Comparison of ENCODE assay signal across 1 cellular context in the genomic region with DNA sequence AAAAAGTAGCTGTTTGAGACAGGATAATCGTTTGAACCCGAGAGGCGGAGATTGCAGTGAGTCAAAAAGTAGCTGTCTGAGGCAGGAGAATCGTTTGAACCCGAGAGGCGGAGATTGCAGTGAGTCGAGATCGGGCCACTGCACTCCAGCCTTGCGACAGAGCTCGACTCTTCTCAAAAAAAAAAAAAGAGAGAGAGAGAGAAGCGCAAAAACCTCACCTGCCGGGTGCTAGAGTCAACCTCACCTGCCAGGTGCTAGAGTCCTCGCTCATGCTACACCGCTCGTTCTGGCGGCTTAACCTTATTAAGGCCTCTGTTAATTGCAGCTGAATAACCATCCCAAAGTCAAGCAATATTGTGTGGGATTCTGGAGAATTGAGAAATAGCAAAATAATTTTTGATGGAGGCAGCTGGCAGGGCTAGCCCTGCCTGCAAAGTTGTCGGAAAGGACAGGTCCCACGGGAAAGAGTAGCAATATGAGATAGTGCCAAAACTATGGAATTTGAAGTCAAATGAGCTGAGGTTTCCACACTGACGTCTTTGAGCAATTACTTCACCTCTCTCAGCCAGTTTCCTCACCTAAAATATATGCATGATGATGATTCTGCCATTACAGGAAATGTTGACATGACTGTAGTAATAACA.
TF ChIP-seq lines count a peak whose summit lies in the region.

No MANE protein-coding gene starts in this region.

TF ChIP-seq in GM12878, 131 proteins besides CTCF, POLR2A, EP300 and RAD21:
- TF ChIP-seq BHLHE40 (IDR thresholded peaks at IDR 0.05; ENCODE audit: borderline replicate concordance in 1 of 2, low read depth in 2 of 2, low read length in 1 of 2), result no peak
- no peak for TF ChIP-seq TCF12 (IDR thresholded peaks at IDR 0.05; ENCODE audit: low read depth, low read length)
- peak; percentile 81; the same call in 1 of the 2 replicates for TF ChIP-seq MLLT1 (IDR thresholded peaks at IDR 0.05)
- TF ChIP-seq, protein P1, sequence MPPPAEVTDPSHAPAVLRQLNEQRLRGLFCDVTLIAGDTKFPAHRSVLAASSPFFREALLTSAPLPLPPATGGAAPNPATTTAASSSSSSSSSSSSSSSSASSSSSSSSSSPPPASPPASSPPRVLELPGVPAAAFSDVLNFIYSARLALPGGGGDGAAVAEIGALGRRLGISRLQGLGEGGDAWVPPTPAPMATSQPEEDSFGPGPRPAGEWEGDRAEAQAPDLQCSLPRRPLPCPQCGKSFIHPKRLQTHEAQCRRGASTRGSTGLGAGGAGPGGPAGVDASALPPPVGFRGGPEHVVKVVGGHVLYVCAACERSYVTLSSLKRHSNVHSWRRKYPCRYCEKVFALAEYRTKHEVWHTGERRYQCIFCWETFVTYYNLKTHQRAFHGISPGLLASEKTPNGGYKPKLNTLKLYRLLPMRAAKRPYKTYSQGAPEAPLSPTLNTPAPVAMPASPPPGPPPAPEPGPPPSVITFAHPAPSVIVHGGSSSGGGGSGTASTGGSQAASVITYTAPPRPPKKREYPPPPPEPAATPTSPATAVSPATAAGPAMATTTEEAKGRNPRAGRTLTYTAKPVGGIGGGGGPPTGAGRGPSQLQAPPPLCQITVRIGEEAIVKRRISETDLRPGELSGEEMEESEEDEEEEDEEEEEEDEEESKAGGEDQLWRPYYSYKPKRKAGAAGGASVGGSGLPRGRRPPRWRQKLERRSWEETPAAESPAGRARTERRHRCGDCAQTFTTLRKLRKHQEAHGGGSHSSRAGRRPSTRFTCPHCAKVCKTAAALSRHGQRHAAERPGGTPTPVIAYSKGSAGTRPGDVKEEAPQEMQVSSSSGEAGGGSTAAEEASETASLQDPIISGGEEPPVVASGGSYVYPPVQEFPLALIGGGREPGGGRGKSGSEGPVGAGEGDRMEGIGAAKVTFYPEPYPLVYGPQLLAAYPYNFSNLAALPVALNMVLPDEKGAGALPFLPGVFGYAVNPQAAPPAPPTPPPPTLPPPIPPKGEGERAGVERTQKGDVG (CRISPR knock-in tag; IDR thresholded peaks at IDR 0.05), result no peak
- no peak for TF ChIP-seq SPI1 (IDR thresholded peaks at IDR 0.05; ENCODE audit: borderline replicate concordance, insufficient read depth, low read depth, low read length)
- TF ChIP-seq, protein P2, sequence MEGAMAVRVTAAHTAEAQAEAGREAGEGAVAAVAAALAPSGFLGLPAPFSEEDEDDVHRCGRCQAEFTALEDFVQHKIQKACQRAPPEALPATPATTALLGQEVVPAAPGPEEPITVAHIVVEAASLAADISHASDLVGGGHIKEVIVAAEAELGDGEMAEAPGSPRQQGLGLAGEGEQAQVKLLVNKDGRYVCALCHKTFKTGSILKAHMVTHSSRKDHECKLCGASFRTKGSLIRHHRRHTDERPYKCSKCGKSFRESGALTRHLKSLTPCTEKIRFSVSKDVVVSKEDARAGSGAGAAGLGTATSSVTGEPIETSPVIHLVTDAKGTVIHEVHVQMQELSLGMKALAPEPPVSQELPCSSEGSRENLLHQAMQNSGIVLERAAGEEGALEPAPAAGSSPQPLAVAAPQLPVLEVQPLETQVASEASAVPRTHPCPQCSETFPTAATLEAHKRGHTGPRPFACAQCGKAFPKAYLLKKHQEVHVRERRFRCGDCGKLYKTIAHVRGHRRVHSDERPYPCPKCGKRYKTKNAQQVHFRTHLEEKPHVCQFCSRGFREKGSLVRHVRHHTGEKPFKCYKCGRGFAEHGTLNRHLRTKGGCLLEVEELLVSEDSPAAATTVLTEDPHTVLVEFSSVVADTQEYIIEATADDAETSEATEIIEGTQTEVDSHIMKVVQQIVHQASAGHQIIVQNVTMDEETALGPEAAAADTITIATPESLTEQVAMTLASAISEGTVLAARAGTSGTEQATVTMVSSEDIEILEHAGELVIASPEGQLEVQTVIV (IDR thresholded peaks at IDR 0.05; ENCODE audit: borderline replicate concordance, partially characterized antibody), result no peak
- no peak for TF ChIP-seq JUND (IDR thresholded peaks at IDR 0.05; ENCODE audit: low read depth, low read length)
- TF ChIP-seq IRF4 (IDR thresholded peaks at IDR 0.05; ENCODE audit: low read depth, low read length), result 0 out of 2 replicates have a peak, but pooled peaks have one; percentile 2
- no peak for TF ChIP-seq KDM1A (IDR thresholded peaks at IDR 0.05; ENCODE audit: borderline replicate concordance)
- no peak for TF ChIP-seq SP1 (IDR thresholded peaks at IDR 0.05; ENCODE audit: low read depth, low read length)
- TF ChIP-seq BRCA1 (IDR thresholded peaks at IDR 0.05; ENCODE audit: low read depth, low read length), result no peak
- TF ChIP-seq NKRF (conservative IDR thresholded peaks at IDR 0.05), result no peak; the same call in 1 of the 2 replicates
- TF ChIP-seq SKIL (IDR thresholded peaks at IDR 0.05; ENCODE audit: low read depth, poor library complexity, severe bottlenecking), result peak; percentile 25
- TF ChIP-seq KLF5 (IDR thresholded peaks at IDR 0.05; ENCODE audit: partially characterized antibody), result no peak
- TF ChIP-seq, protein P3, sequence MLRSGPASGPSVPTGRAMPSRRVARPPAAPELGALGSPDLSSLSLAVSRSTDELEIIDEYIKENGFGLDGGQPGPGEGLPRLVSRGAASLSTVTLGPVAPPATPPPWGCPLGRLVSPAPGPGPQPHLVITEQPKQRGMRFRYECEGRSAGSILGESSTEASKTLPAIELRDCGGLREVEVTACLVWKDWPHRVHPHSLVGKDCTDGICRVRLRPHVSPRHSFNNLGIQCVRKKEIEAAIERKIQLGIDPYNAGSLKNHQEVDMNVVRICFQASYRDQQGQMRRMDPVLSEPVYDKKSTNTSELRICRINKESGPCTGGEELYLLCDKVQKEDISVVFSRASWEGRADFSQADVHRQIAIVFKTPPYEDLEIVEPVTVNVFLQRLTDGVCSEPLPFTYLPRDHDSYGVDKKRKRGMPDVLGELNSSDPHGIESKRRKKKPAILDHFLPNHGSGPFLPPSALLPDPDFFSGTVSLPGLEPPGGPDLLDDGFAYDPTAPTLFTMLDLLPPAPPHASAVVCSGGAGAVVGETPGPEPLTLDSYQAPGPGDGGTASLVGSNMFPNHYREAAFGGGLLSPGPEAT (IDR thresholded peaks at IDR 0.05; ENCODE audit: low read depth), result no peak
- no peak for TF ChIP-seq EZH2 (IDR thresholded peaks at IDR 0.05; ENCODE audit: borderline replicate concordance, control insufficient read depth, low read depth, low read length)
- TF ChIP-seq SIX5 (IDR thresholded peaks at IDR 0.05; ENCODE audit: low read depth, low read length, severe bottlenecking), result no peak
- TF ChIP-seq NR2F1 (conservative IDR thresholded peaks at IDR 0.05), result no peak
- TF ChIP-seq, protein P4, sequence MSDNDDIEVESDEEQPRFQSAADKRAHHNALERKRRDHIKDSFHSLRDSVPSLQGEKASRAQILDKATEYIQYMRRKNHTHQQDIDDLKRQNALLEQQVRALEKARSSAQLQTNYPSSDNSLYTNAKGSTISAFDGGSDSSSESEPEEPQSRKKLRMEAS (IDR thresholded peaks at IDR 0.05; ENCODE audit: low read depth, low read length), result no peak
- 0 out of 2 replicates have a peak, but pooled peaks have one; percentile 11 for TF ChIP-seq RUNX3 (IDR thresholded peaks at IDR 0.05; ENCODE audit: low read length)
